In genomic region chr22:20319745-20320658, GRCh38 we compare ENCODE assay signal across 8 cellular contexts. TPM values are rescaled to one million over a fixed set of nuclear protein-coding genes. Genes with fewer than 3 reads are reported as not detected.
DNase-seq lines count a peak whose midpoint lies in the region; ATAC-seq and TF ChIP-seq lines count a peak whose summit lies in the region.

DGCR6L (minus strand) TSS chr22:20320060; CDS start chr22:20319988, 72 bp downstream.

- H3K27me3 Mint-ChIP-seq in HFFc6 (ENCODE audit: insufficient read depth) = no peaks in the 10 kb centered on the region
- no peaks in the 10 kb centered on the region for H3K27me3 Mint-ChIP-seq in T-helper 1 cell treated with Interleukin-12 subunit alpha and Interleukin-12 subunit beta and Interleukin-4 antibody, amounts not matched to agents 30 μg/mL and 1 μg/mL, for 36 hours (ENCODE audit: low read depth)
- H3K27me3 Mint-ChIP-seq in type B pancreatic cell = no peaks in the 10 kb centered on the region

- DNase-seq in GM10248 (ENCODE audit: extremely low spot score) (peak; percentile 98), HFFc6 (peak; percentile 89), NCI-H1105 (lab: John Stamatoyannopoulos, UW) (peak; percentile 68), amniotic epithelial cell (ENCODE audit: low read depth) (peak; percentile 87), left cardiac atrium (peak; percentile 98), posterior vena cava (ENCODE audit: low spot score) (peak; percentile 99), type B pancreatic cell (ENCODE audit: extremely low spot score, unreplicated experiment) (peak; percentile 97)

- ATAC-seq in left cardiac atrium = peak; percentile 91 to 94

- H3K27ac Mint-ChIP-seq in HFFc6 (peak within 1 kb of the TSS; percentile 86), type B pancreatic cell (peak within 1 kb of the TSS; percentile 81)
- H3K27ac Mint-ChIP-seq in T-helper 1 cell treated with Interleukin-12 subunit alpha and Interleukin-12 subunit beta and Interleukin-4 antibody, amounts not matched to agents 30 μg/mL and 1 μg/mL, for 36 hours = peak within 1 kb of the TSS; percentile 77

- CTCF ChIA-PET in GM10248 (lab: Yijun Ruan, JAX) = no interaction called here

- H3K9me3 Mint-ChIP-seq in HFFc6 (no peaks in the 10 kb centered on the region), type B pancreatic cell (no peaks in the 10 kb centered on the region)
- H3K9me3 Mint-ChIP-seq in T-helper 1 cell treated with Interleukin-12 subunit alpha and Interleukin-12 subunit beta and Interleukin-4 antibody, amounts not matched to agents 30 μg/mL and 1 μg/mL, for 36 hours = no peaks in the 10 kb centered on the region

- POLR2A ChIA-PET in GM10248 (lab: Yijun Ruan, JAX) = no interaction called here

- H3K4me3 Mint-ChIP-seq in HFFc6 (peak within 1 kb of the TSS; percentile 98), type B pancreatic cell (peak within 1 kb of the TSS; percentile 93)
- peak within 1 kb of the TSS; percentile 93 for H3K4me3 Mint-ChIP-seq in T-helper 1 cell treated with Interleukin-12 subunit alpha and Interleukin-12 subunit beta and Interleukin-4 antibody, amounts not matched to agents 30 μg/mL and 1 μg/mL, for 36 hours

- H3K36me3 Mint-ChIP-seq in HFFc6 (ENCODE audit: low read depth) = no peaks in the 10 kb centered on the region
- H3K36me3 Mint-ChIP-seq in T-helper 1 cell treated with Interleukin-12 subunit alpha and Interleukin-12 subunit beta and Interleukin-4 antibody, amounts not matched to agents 30 μg/mL and 1 μg/mL, for 36 hours (ENCODE audit: low read depth) = peaks cover 1% of the 10 kb centered on the region
- H3K36me3 Mint-ChIP-seq in type B pancreatic cell = no peaks in the 10 kb centered on the region

- intact Hi-C loops in left cardiac atrium (cut with DNase I) (no loop called here), posterior vena cava (cut with DNase I) (no loop called here)

- H3K4me1 Mint-ChIP-seq in HFFc6 (ENCODE audit: low read depth) = peaks cover 48% of the 10 kb centered on the region
- peaks cover 45% of the 10 kb centered on the region for H3K4me1 Mint-ChIP-seq in T-helper 1 cell treated with Interleukin-12 subunit alpha and Interleukin-12 subunit beta and Interleukin-4 antibody, amounts not matched to agents 30 μg/mL and 1 μg/mL, for 36 hours (ENCODE audit: low read depth)
- H3K4me1 Mint-ChIP-seq in type B pancreatic cell (ENCODE audit: unreplicated experiment) = peaks cover 21% of the 10 kb centered on the region

- TF ChIP-seq CTCF in GM10248 (IDR thresholded peaks at IDR 0.05; ENCODE audit: control extremely low read depth, extremely low read depth, low read depth, missing control alignments) (no peak), HFFc6 (IDR thresholded peaks at IDR 0.05) (no peak; the same call in 1 of the 2 replicates), type B pancreatic cell (conservative IDR thresholded peaks at IDR 0.05) (no peak)

RNA-seq across cellular contexts. Expression of gene DGCR6L, which starts in this region (rescaled TPM):
- 10 to 100 TPM; 46.3 to 52.4 (median 48.4) TPM for total RNA-seq in HFFc6 (2021; fragmentation: NEBNext Ultra II Directional; extraction: Animal tissue kit (Norgen Biotek cat#: 25700))
- total RNA-seq in left cardiac atrium (10 to 100 TPM; 35.1 to 41.3 TPM), posterior vena cava (10 to 100 TPM; 25.7 to 27.1 TPM), type B pancreatic cell (ENCODE audit: low replicate concordance) (35.9 and 46.6 TPM in 2 replicates)

Comparison
In these comparisons a context has a peak if more than half of its experiments do, and no peak if none do; other contexts are left out.
1. Peak in every context shown above with its lines: DNase-seq and ATAC-seq.